In the genomic region with DNA sequence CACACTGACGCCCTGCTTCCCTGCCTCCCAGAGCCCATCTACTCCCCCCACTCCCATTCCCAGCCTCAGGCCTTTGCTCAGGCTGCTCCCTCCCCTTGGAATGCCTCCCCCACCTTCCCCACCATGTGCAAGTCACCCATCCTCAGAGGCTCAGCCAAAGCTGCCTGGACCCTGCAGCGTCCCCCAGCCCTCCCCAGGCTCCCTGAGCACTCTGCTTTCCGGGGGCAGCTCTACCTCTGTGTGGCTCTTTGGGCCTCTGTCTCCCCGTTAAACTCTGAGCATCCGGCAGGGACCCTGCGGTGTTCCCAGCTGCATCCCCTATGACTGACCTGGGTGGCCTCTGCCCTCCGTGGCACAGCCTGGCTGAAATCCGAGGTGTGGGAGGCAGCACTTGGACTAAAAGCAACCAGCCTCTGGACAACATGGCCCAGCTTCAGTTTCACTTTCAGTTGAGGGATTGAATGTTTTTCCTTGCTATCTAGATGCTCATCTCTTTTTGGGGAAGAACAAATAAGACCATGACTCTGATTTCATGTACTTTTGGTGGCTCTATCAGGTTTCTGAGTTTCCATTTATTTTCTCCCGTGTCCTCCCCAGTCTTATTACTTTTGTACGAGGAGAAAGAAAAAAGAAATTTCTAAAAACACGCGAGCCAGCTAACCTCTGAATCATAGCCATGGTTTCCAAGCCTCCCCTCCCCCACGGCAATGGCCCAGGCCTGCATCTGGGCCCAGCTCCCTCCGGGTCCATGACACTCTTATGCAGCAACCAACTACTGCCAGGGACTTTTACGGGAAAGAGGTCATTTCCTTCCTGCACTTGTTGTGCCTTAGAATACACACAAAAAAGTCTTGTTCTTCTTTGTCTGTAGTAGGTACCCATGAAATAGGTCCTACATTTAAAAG, we compare ENCODE assay signal across 8 cellular contexts. TPM values are rescaled to one million over a fixed set of nuclear protein-coding genes. Genes with fewer than 3 reads are reported as not detected.
DNase-seq lines count a peak whose midpoint lies in the region; ATAC-seq, FAIRE-seq and TF ChIP-seq lines count a peak whose summit lies in the region.

No MANE protein-coding gene starts in this region.

- H3K9me3 ChIP-seq in adipocyte (ENCODE audit: control insufficient read depth, low read length) (peaks cover 3% of the 10 kb centered on the region), heart left ventricle (no peaks in the 10 kb centered on the region), tibial nerve (no peaks in the 10 kb centered on the region)

- peak; percentile 69 for FAIRE-seq in GM19239 (lab: Jason Lieb, UNC)

- H3K27me3 Mint-ChIP-seq in T-cell: no peaks in the 10 kb centered on the region

- TF ChIP-seq CTCF in heart left ventricle (IDR thresholded peaks at IDR 0.05) (no peak), tibial nerve (IDR thresholded peaks at IDR 0.05) (no peak)

- H3K4me3 Mint-ChIP-seq in T-cell: peak overlapping the region; percentile 95 to 98 (median 96)

- peaks cover 40% of the 10 kb centered on the region for H3K36me3 Mint-ChIP-seq in T-cell

- H3K27ac Mint-ChIP-seq in T-cell: peak overlapping the region; percentile 99 to 100

- 33 to 43% (median 37%) methylated on average over 15 of the region's 15 CpGs for WGBS in heart left ventricle, 4 donors
- WGBS in tibial nerve, 2 donors: 8 to 11% methylated on average over 15 of the region's 15 CpGs

- POLR2A ChIA-PET in T-cell (lab: Charles Lee): interaction anchor here in 1 of 2 donors (0.9 kb wide), 1 partner anchor 17 kb away, joined by 3 read pairs; no protein-coding TSS in a partner anchor

- no peaks in the 10 kb centered on the region for H3K27me3 ChIP-seq in adipocyte (replicated peaks; ENCODE audit: control insufficient read depth, insufficient read depth, low read length)
- H3K27me3 ChIP-seq in heart left ventricle: no peaks in the 10 kb centered on the region
- no peaks in the 10 kb centered on the region for H3K27me3 ChIP-seq in tibial nerve

- peaks cover 0 to 4% (median 3%) of the 10 kb centered on the region in 3 donors for H3K9me3 Mint-ChIP-seq in T-cell

- no peaks in the 10 kb centered on the region for H3K36me3 ChIP-seq in adipocyte (ENCODE audit: control insufficient read depth, insufficient read depth, low read length, severe bottlenecking)
- peaks cover 0 to 26% (median 0%) of the 10 kb centered on the region in 9 donors for H3K36me3 ChIP-seq in heart left ventricle
- no peaks in the 10 kb centered on the region for H3K36me3 ChIP-seq in tibial nerve

- H3K27ac ChIP-seq in heart left ventricle (peak overlapping the region; percentile 86 to 97 (median 91)), tibial nerve (peak overlapping the region; percentile 85 to 96 (median 92))

- H3K4me1 ChIP-seq in adipocyte (ENCODE audit: control insufficient read depth, insufficient read depth, low read length): peaks cover 78% of the 10 kb centered on the region
- peaks cover 11 to 93% (median 49%) of the 10 kb centered on the region in 12 donors for H3K4me1 ChIP-seq in heart left ventricle
- peaks cover 0 to 83% (median 65%) of the 10 kb centered on the region in 4 donors for H3K4me1 ChIP-seq in tibial nerve

- no peak for DNase-seq in GM19239 (ENCODE audit: insufficient read length, low spot score)
- DNase-seq in T-cell: peak in 33 of 34 experiments; percentile 41 to 83 (median 71)
- DNase-seq in adipocyte (ENCODE audit: low read depth): peak; percentile 87
- DNase-seq in heart left ventricle: peak; percentile 86 to 93 (median 91)
- peak; percentile 84 for DNase-seq in pons (ENCODE audit: low spot score)
- DNase-seq in tibial nerve (ENCODE audit: low spot score in 2 of 2): peak; percentile 83 to 93
- no peak for DNase-seq in NCI-H1048 (lab: John Stamatoyannopoulos, UW)

- peak; percentile 25 to 70 (median 34) for ATAC-seq in T-cell (replicated peaks in 1 of 4)
- ATAC-seq in heart left ventricle: peak; percentile 66 to 85 (median 82)
- no peak for ATAC-seq in HG02759 (IDR thresholded peaks at IDR 0.05; ENCODE audit: unreplicated experiment)

- H3K4me3 ChIP-seq in adipocyte (ENCODE audit: low read length): peak overlapping the region; percentile 76
- peak overlapping the region; percentile 5 to 79 (median 63) for H3K4me3 ChIP-seq in heart left ventricle
- peak overlapping the region; percentile 23 to 54 (median 43) for H3K4me3 ChIP-seq in tibial nerve

- CTCF ChIA-PET in T-cell (lab: Charles Lee): interaction anchor here (0.6 to 1.4 kb wide), 5 partner anchors 12 to 66 kb away, joined by 3 to 5 read pairs (median 3); no protein-coding TSS in a partner anchor

- intact Hi-C loops in heart left ventricle (cut with DNase I): loop anchor here in 2 of 10 donors (10.0 kb wide), 2 partner anchors 68 to 78 kb away; a partner anchor contains a TSS

- H3K9ac ChIP-seq in adipocyte (ENCODE audit: low read length): peak overlapping the region; percentile 94

- H3K4me1 Mint-ChIP-seq in T-cell: peaks cover 83 to 99% (median 98%) of the 10 kb centered on the region in 3 donors

- TF ChIP-seq EP300 in tibial nerve (IDR thresholded peaks at IDR 0.05): peak; percentile 78 to 97

- TF ChIP-seq POLR2A in heart left ventricle (IDR thresholded peaks at IDR 0.05) (peak in 1 of 2 donors; percentile 61), tibial nerve (IDR thresholded peaks at IDR 0.05) (peak in 1 of 2 donors; percentile 27)

RNA-seq across cellular contexts. Expression of a gene that starts 3.8 kb away (rescaled TPM):
- 100 to 1,000 TPM; 152 to 191 (median 167) TPM for total RNA-seq in T-cell
- total RNA-seq in heart left ventricle: 100 to 1,000 TPM in 1 of 9 donors, 10 to 100 TPM in 8; 16.9 to 103 (median 24.5) TPM
- 10 to 100 TPM; 23.9 to 24.6 TPM for polyA plus RNA-seq in heart left ventricle
- 100 to 1,000 TPM in 1 of 4 donors, 10 to 100 TPM in 3; 60.9 to 149 (median 91.1) TPM for total RNA-seq in tibial nerve

RNA-seq across cellular contexts. Expression of a gene that starts 44.8 kb away (rescaled TPM):
- total RNA-seq in T-cell (under 1 TPM in 2 of 5 donors, not detected in 3; 0.22 to 0.72 TPM), heart left ventricle (10 to 100 TPM in 2 of 9 donors, 1 to 10 TPM in 5, not detected in 2; 1.7 to 26.5 (median 5.7) TPM), tibial nerve (10 to 100 TPM in 2 of 4 donors, 1 to 10 TPM in 2; 1.2 to 57.6 (median 11.2) TPM)
- 1 to 10 TPM; 2.8 to 3.2 TPM for polyA plus RNA-seq in heart left ventricle

Comparison
In these comparisons a context has a peak if more than half of its experiments do, and no peak if none do; other contexts are left out.
1. DNase-seq: peak in T-cell (33 of 34), adipocyte (single experiment), heart left ventricle (5 of 5), pons (single experiment) and tibial nerve (2 of 2); none in GM19239 (single experiment) and NCI-H1048 (single experiment).
2. Peak in every context shown above with its lines, with median percentiles within 50 percentile points of each other: H3K4me3 ChIP-seq.